Comparison of ENCODE assay signal across 10 cellular contexts in the genomic region with DNA sequence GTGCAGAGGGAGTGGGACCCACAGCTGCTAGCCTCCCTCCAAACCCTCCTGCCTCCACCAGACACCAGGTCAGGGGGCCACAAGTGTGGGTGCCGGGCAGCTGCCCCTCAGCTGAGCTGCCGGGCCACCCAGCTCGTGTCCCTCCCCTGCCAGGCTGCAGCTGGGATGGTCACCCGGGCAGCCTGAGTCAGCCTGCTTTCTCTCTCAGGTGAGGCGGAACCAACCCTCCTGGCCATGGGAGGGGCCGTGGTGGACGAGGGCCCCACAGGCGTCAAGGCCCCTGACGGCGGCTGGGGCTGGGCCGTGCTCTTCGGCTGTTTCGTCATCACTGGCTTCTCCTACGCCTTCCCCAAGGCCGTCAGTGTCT. TPM values are rescaled to one million over a fixed set of nuclear protein-coding genes. Genes with fewer than 3 reads are reported as not detected.
A peak's percentile ranks its signal among the peaks of the same experiment; 100 is the strongest.
DNase-seq lines count a peak whose midpoint lies in the region; ATAC-seq and TF ChIP-seq lines count a peak whose summit lies in the region.
"Had no signal": no experiment of that assay in that cellular context is flagged by ENCODE, and none has a peak within 500 bp of the region (broad histone marks: within the 10 kb centered on the region; RNA-seq: fewer than 3 reads in every experiment).

No MANE protein-coding gene starts in this region.

- peak; percentile 32 for DNase-seq in Right ventricle myocardium superior
- no peak for DNase-seq in left ventricle myocardium superior
- DNase-seq in mucosa of descending colon: peak; percentile 11 to 72 (median 60)
- DNase-seq in ureter (ENCODE audit: low spot score): peak; percentile 68
- no peak for DNase-seq in suprapubic skin (ENCODE audit: low spot score in 2 of 2)
- no peak for DNase-seq in glutamatergic neuron
- DNase-seq in medulla oblongata (ENCODE audit: extremely low spot score): no peak

- H3K4me1 ChIP-seq in mucosa of descending colon (ENCODE audit: low read depth): peaks cover 61% of the 10 kb centered on the region
- peaks cover 82% of the 10 kb centered on the region for H3K4me1 ChIP-seq in suprapubic skin

- H3K4me1 Mint-ChIP-seq in activated T-helper 17 cell treated with anti-CD3 and anti-CD28 coated beads, Interleukin-2, amount 50 U/mL, for 72 hours: peaks cover 13% of the 10 kb centered on the region
- peaks cover 6% of the 10 kb centered on the region for H3K4me1 Mint-ChIP-seq in glutamatergic neuron (ENCODE audit: low read depth, unreplicated experiment)

- peak overlapping the region; percentile 43 for H3K27ac Mint-ChIP-seq in activated T-helper 17 cell treated with anti-CD3 and anti-CD28 coated beads, Interleukin-2, amount 50 U/mL, for 72 hours
- H3K27ac Mint-ChIP-seq in glutamatergic neuron (ENCODE audit: unreplicated experiment): no peak overlapping the region

- H3K27me3 ChIP-seq in suprapubic skin: no peaks in the 10 kb centered on the region

- H3K27me3 Mint-ChIP-seq in activated T-helper 17 cell treated with anti-CD3 and anti-CD28 coated beads, Interleukin-2, amount 50 U/mL, for 72 hours: no peaks in the 10 kb centered on the region
- peaks cover 4% of the 10 kb centered on the region for H3K27me3 Mint-ChIP-seq in glutamatergic neuron (ENCODE audit: unreplicated experiment)

- WGBS in suprapubic skin: 26% methylated on average over 9 of the region's 15 CpGs

- TF ChIP-seq EP300 in suprapubic skin (IDR thresholded peaks at IDR 0.05): no peak

- TF ChIP-seq CTCF in mucosa of descending colon (IDR thresholded peaks at IDR 0.05) (no peak), suprapubic skin (IDR thresholded peaks at IDR 0.05) (no peak), glutamatergic neuron (IDR thresholded peaks at IDR 0.05; ENCODE audit: partially characterized antibody, unreplicated experiment) (no peak)

- no peak for ATAC-seq in Right ventricle myocardium superior (ENCODE audit: poor library complexity)
- ATAC-seq in left ventricle myocardium superior: no peak
- ATAC-seq in activated T-helper 17 cell treated with anti-CD3 and anti-CD28 coated beads, Interleukin-2, amount 50 U/mL, for 72 hours (replicated peaks): no peak
- peak; percentile 2 for ATAC-seq in mucosa of descending colon

- H3K36me3 Mint-ChIP-seq in activated T-helper 17 cell treated with anti-CD3 and anti-CD28 coated beads, Interleukin-2, amount 50 U/mL, for 72 hours (ENCODE audit: low read depth): peaks cover 76% of the 10 kb centered on the region
- H3K36me3 Mint-ChIP-seq in glutamatergic neuron (ENCODE audit: unreplicated experiment): no peaks in the 10 kb centered on the region

- H3K9me3 ChIP-seq in mucosa of descending colon (no peaks in the 10 kb centered on the region), suprapubic skin (no peaks in the 10 kb centered on the region)

- TF ChIP-seq POLR2A in suprapubic skin (IDR thresholded peaks at IDR 0.05): no peak

- no peaks in the 10 kb centered on the region for H3K9me3 Mint-ChIP-seq in activated T-helper 17 cell treated with anti-CD3 and anti-CD28 coated beads, Interleukin-2, amount 50 U/mL, for 72 hours
- peaks cover 3% of the 10 kb centered on the region for H3K9me3 Mint-ChIP-seq in glutamatergic neuron (ENCODE audit: unreplicated experiment)

- H3K36me3 ChIP-seq in mucosa of descending colon (ENCODE audit: low read depth) (no peaks in the 10 kb centered on the region), suprapubic skin (peaks cover 5% of the 10 kb centered on the region)

- H3K4me3 Mint-ChIP-seq in activated T-helper 17 cell treated with anti-CD3 and anti-CD28 coated beads, Interleukin-2, amount 50 U/mL, for 72 hours: peak overlapping the region; percentile 53
- H3K4me3 Mint-ChIP-seq in glutamatergic neuron (ENCODE audit: unreplicated experiment): no peak overlapping the region

- no peak overlapping the region for H3K27ac ChIP-seq in suprapubic skin
- H3K27ac ChIP-seq: GM23248 had no signal

- intact Hi-C loops in Right ventricle myocardium superior (cut with DNase I) (loop anchor here (5.0 to 10.0 kb wide), 2 partner anchors 59 to 87 kb away; no protein-coding TSS in a partner anchor), left ventricle myocardium superior (cut with micrococcal nuclease) (no loop called here), mucosa of descending colon (cut with DNase I, micrococcal nuclease) (loop anchor here in 1 of 2 donors (10.0 kb wide), 1 partner anchor 89 kb away; no protein-coding TSS in a partner anchor)

- no peak overlapping the region for H3K4me3 ChIP-seq in mucosa of descending colon
- H3K4me3 ChIP-seq in suprapubic skin: no peak overlapping the region
- H3K4me3 ChIP-seq: GM23248, skin epidermis had no signal

RNA-seq across cellular contexts. Expression of a gene that starts 6.9 kb away (rescaled TPM):
- 10.0 TPM for total RNA-seq in Right ventricle myocardium superior
- 7.8 TPM for total RNA-seq in left ventricle myocardium superior
- total RNA-seq in activated T-helper 17 cell treated with anti-CD3 and anti-CD28 coated beads, Interleukin-2, amount 50 U/mL, for 72 hours: 100 to 1,000 TPM; 167 to 309 TPM
- 100 to 1,000 TPM in 2 of 3 donors, 10 to 100 TPM in 1; 41.0 to 150 (median 104) TPM for total RNA-seq in mucosa of descending colon
- 44.2 TPM for total RNA-seq in ureter
- 1 to 10 TPM; 3.6 to 7.6 (median 4.5) TPM for total RNA-seq in suprapubic skin
- 15.6 TPM for total RNA-seq in glutamatergic neuron (ENCODE audit: unreplicated experiment)

RNA-seq across cellular contexts. Expression of a gene that starts 23.1 kb away (rescaled TPM):
- total RNA-seq in Right ventricle myocardium superior (8.6 TPM), left ventricle myocardium superior (8.1 TPM), mucosa of descending colon (10 to 100 TPM; 41.3 to 46.3 (median 45.4) TPM), ureter (108 TPM), suprapubic skin (10 to 100 TPM; 16.1 to 29.8 (median 20.3) TPM), glutamatergic neuron (ENCODE audit: unreplicated experiment) (40.7 TPM)
- total RNA-seq in activated T-helper 17 cell treated with anti-CD3 and anti-CD28 coated beads, Interleukin-2, amount 50 U/mL, for 72 hours: 10 to 100 TPM; 36.9 to 37.7 TPM

RNA-seq across cellular contexts. Expression of a gene that starts 37.7 kb away (rescaled TPM):
- total RNA-seq in Right ventricle myocardium superior: 54.4 TPM
- 64.4 TPM for total RNA-seq in left ventricle myocardium superior
- 100 to 1,000 TPM; 140 to 142 TPM for total RNA-seq in activated T-helper 17 cell treated with anti-CD3 and anti-CD28 coated beads, Interleukin-2, amount 50 U/mL, for 72 hours
- total RNA-seq in mucosa of descending colon: 100 to 1,000 TPM; 177 to 221 (median 189) TPM
- 170 TPM for total RNA-seq in ureter
- total RNA-seq in suprapubic skin: 100 to 1,000 TPM in 1 of 4 donors, 10 to 100 TPM in 3; 52.3 to 142 (median 58.8) TPM
- 211 TPM for total RNA-seq in glutamatergic neuron (ENCODE audit: unreplicated experiment)

Comparison
In these comparisons a context has a peak if more than half of its experiments do, and no peak if none do; other contexts are left out.
1. DNase-seq: peak in Right ventricle myocardium superior (single experiment), mucosa of descending colon (3 of 3) and ureter (single experiment); none in left ventricle myocardium superior (single experiment), suprapubic skin (0 of 2), glutamatergic neuron (single experiment) and medulla oblongata (single experiment).